In genomic region chr10:44978213-44978569, GRCh38 we compare ENCODE assay signal across 9 cellular contexts. TPM values are rescaled to one million over a fixed set of nuclear protein-coding genes. Genes with fewer than 3 reads are reported as not detected.
A peak's percentile ranks its signal among the peaks of the same experiment; 100 is the strongest.
DNase-seq lines count a peak whose midpoint lies in the region; ATAC-seq, FAIRE-seq and TF ChIP-seq lines count a peak whose summit lies in the region.
"Had no signal": no experiment of that assay in that cellular context is flagged by ENCODE, and none has a peak within 500 bp of the region (broad histone marks: within the 10 kb centered on the region; RNA-seq: fewer than 3 reads in every experiment).

No MANE protein-coding gene starts in this region.

- peak overlapping the region; percentile 34; the same call in 1 of the 2 replicates for H3K4me3 ChIP-seq in GM23338
- peak overlapping the region; percentile 40 for H3K4me3 ChIP-seq in iPS-20b (ENCODE audit: low read length)
- peak overlapping the region; percentile 88 to 98 (median 91) for H3K4me3 ChIP-seq in skeletal muscle tissue (ENCODE audit: low read length in 3 of 3)

- H2AFZ ChIP-seq in GM23338, result no peak overlapping the region

- H3K27me3 Mint-ChIP-seq in GM23338 (ENCODE audit: insufficient read depth, low read depth, poor library complexity), result peaks cover 18% of the 10 kb centered on the region
- H3K27me3 Mint-ChIP-seq in activated T-cell treated with anti-CD3 and anti-CD28 coated beads, Interleukin-2, amount 50 U/mL, for 72 hours (ENCODE audit: low read depth), result no peaks in the 10 kb centered on the region

- no peak overlapping the region for H3K27ac Mint-ChIP-seq in GM23338
- H3K27ac Mint-ChIP-seq in activated T-cell treated with anti-CD3 and anti-CD28 coated beads, Interleukin-2, amount 50 U/mL, for 72 hours, result no peak overlapping the region

- ATAC-seq in GM23338, result no peak
- ATAC-seq in activated T-cell treated with anti-CD3 and anti-CD28 coated beads, Interleukin-2, amount 50 U/mL, for 72 hours (replicated peaks in 1 of 2), result no peak

- no peaks in the 10 kb centered on the region for H4K20me1 ChIP-seq in GM23338 (replicated peaks; ENCODE audit: insufficient read depth)

- peaks cover 61% of the 10 kb centered on the region for H3K4me1 Mint-ChIP-seq in GM23338
- peaks cover 24% of the 10 kb centered on the region for H3K4me1 Mint-ChIP-seq in activated T-cell treated with anti-CD3 and anti-CD28 coated beads, Interleukin-2, amount 50 U/mL, for 72 hours (ENCODE audit: low read depth)

- H3K27me3 ChIP-seq in GM23338 (ENCODE audit: insufficient read depth) (no peaks in the 10 kb centered on the region), iPS-20b (ENCODE audit: insufficient read depth, low read length) (peaks cover 8% of the 10 kb centered on the region), skeletal muscle tissue (ENCODE audit: control insufficient read depth in 3 of 3, insufficient read depth in 3 of 3, low read length in 3 of 3) (no peaks in the 10 kb centered on the region)

- H3K9me3 ChIP-seq in iPS-20b (ENCODE audit: insufficient read depth, low read depth, low read length) (no peaks in the 10 kb centered on the region), skeletal muscle tissue (ENCODE audit: control insufficient read depth in 3 of 3, low read length in 3 of 3) (no peaks in the 10 kb centered on the region)

- H3K9ac ChIP-seq in iPS-20b (ENCODE audit: low read depth, low read length) (no peak overlapping the region), skeletal muscle tissue (ENCODE audit: low read depth in 1 of 3, low read length in 3 of 3) (peak overlapping the region; percentile 85 to 98 (median 98))

- no peaks in the 10 kb centered on the region for H3K36me3 ChIP-seq in GM23338 (ENCODE audit: insufficient read depth)
- no peaks in the 10 kb centered on the region for H3K36me3 ChIP-seq in iPS-20b (ENCODE audit: insufficient read depth, low read depth, low read length)
- peaks cover 14 to 24% (median 19%) of the 10 kb centered on the region in 3 donors for H3K36me3 ChIP-seq in skeletal muscle tissue (ENCODE audit: control insufficient read depth in 3 of 3, insufficient read depth in 3 of 3, low read length in 3 of 3)

- no peak for DNase-seq in GM23338 (ENCODE audit: low spot score)
- peak; percentile 34 for DNase-seq in amniotic epithelial cell (ENCODE audit: low read depth)
- no peak for DNase-seq in activated T-cell treated with anti-CD3 and anti-CD28 coated beads, Interleukin-2, amount 50 U/mL, for 72 hours
- DNase-seq in SIG-M5 treated with dmso at 0.1 percent for 504 hours (lab: John Stamatoyannopoulos, UW; ENCODE audit: unreplicated experiment), result no peak
- no peak for DNase-seq in HuH-7.5 (ENCODE audit: low spot score)
- no peak for DNase-seq in urothelium cell line (ENCODE audit: low spot score)
- DNase-seq: effector CD4-positive, alpha-beta T cell had no signal

- no peaks in the 10 kb centered on the region; the same call in 2 of the 3 replicates for H3K36me3 Mint-ChIP-seq in GM23338 (ENCODE audit: low read depth)
- H3K36me3 Mint-ChIP-seq in activated T-cell treated with anti-CD3 and anti-CD28 coated beads, Interleukin-2, amount 50 U/mL, for 72 hours (ENCODE audit: insufficient read depth in 2 of 2), result no peaks in the 10 kb centered on the region

- TF ChIP-seq CTCF in GM23338 (conservative IDR thresholded peaks at IDR 0.05; ENCODE audit: low read depth in 2 of 2), result no peak

- no peak for FAIRE-seq in urothelium cell line (lab: Jason Lieb, UNC)

- H3K79me2 ChIP-seq in GM23338 (replicated peaks; ENCODE audit: insufficient read depth), result no peaks in the 10 kb centered on the region

- H3K4me3 Mint-ChIP-seq in GM23338, result peak overlapping the region; percentile 48
- peak overlapping the region in 1 of 2 donors; percentile 10 for H3K4me3 Mint-ChIP-seq in activated T-cell treated with anti-CD3 and anti-CD28 coated beads, Interleukin-2, amount 50 U/mL, for 72 hours

- H3F3A ChIP-seq in GM23338 (replicated peaks; ENCODE audit: low read depth), result no peaks in the 10 kb centered on the region

- H3K9me3 Mint-ChIP-seq in GM23338, result no peaks in the 10 kb centered on the region
- no peaks in the 10 kb centered on the region for H3K9me3 Mint-ChIP-seq in activated T-cell treated with anti-CD3 and anti-CD28 coated beads, Interleukin-2, amount 50 U/mL, for 72 hours

- peak overlapping the region; percentile 76 for H3K4me2 ChIP-seq in GM23338

- H3K27ac ChIP-seq in GM23338 (ENCODE audit: low read depth) (no peak overlapping the region), iPS-20b (ENCODE audit: low read length) (no peak overlapping the region), skeletal muscle tissue (ENCODE audit: low read depth, low read length) (peak overlapping the region; percentile 92)

- no peaks in the 10 kb centered on the region for H3K9me2 ChIP-seq in GM23338 (ENCODE audit: insufficient read depth)

- H3K4me1 ChIP-seq in GM23338 (ENCODE audit: insufficient read depth) (peaks cover 48% of the 10 kb centered on the region), iPS-20b (ENCODE audit: insufficient read depth, low read length) (peaks cover 40% of the 10 kb centered on the region; the same call in 1 of the 2 replicates), skeletal muscle tissue (ENCODE audit: control insufficient read depth in 3 of 3, insufficient read depth in 3 of 3, low read length in 3 of 3) (peaks cover 84 to 89% (median 86%) of the 10 kb centered on the region in 3 donors)

TF ChIP-seq in GM23338, 12 proteins besides CTCF, POLR2A, EP300 and RAD21 (continues in another document):
- no peak for TF ChIP-seq ZNF462 (CRISPR knock-in tag; IDR thresholded peaks at IDR 0.05)

RNA-seq across cellular contexts. Expression of gene DEPP1, which starts 0.4 kb away (rescaled TPM):
- total RNA-seq in GM23338 (2014; rRNA removed; shearing (Covaris generic)), result 0.12 and 1.3 TPM in 2 replicates
- 0.37 TPM in 2 replicates for polyA plus RNA-seq in GM23338 (2016; fragmentation: Nextera tagmentation; extraction: Ambion mirVana)
- total RNA-seq in skeletal muscle tissue, result 12.5 TPM
- 1 to 10 TPM in 1 of 2 donors, under 1 TPM in 1; 0.23 to 1.4 TPM for total RNA-seq in activated T-cell treated with anti-CD3 and anti-CD28 coated beads, Interleukin-2, amount 50 U/mL, for 72 hours

RNA-seq across cellular contexts. Expression of gene RASSF4, which starts 18.6 kb away (rescaled TPM):
- 10.3 and 12.4 TPM in 2 replicates for total RNA-seq in GM23338 (2014; rRNA removed; shearing (Covaris generic))
- 13.6 and 17.8 TPM in 2 replicates for polyA plus RNA-seq in GM23338 (2016; fragmentation: Nextera tagmentation; extraction: Ambion mirVana)
- 21.4 TPM for total RNA-seq in skeletal muscle tissue
- total RNA-seq in activated T-cell treated with anti-CD3 and anti-CD28 coated beads, Interleukin-2, amount 50 U/mL, for 72 hours, result 1 to 10 TPM; 2.6 to 2.8 TPM

RNA-seq across cellular contexts. Expression of gene ZNF22, which starts 22.5 kb away (rescaled TPM):
- 38.7 and 40.5 TPM in 2 replicates for total RNA-seq in GM23338 (2014; rRNA removed; shearing (Covaris generic))
- 72.8 and 81.8 TPM in 2 replicates for polyA plus RNA-seq in GM23338 (2016; fragmentation: Nextera tagmentation; extraction: Ambion mirVana)
- total RNA-seq in skeletal muscle tissue, result 25.6 TPM
- total RNA-seq in activated T-cell treated with anti-CD3 and anti-CD28 coated beads, Interleukin-2, amount 50 U/mL, for 72 hours, result 10 to 100 TPM; 34.8 to 44.0 TPM

Comparison
In these comparisons a context has a peak if more than half of its experiments do, and no peak if none do; other contexts are left out.
1. H3K4me3 ChIP-seq: peak in every context shown above with its lines; median percentile 91 in skeletal muscle tissue; 40 in iPS-20b; 34 in GM23338.